2 cellular contexts compared by ENCODE assay signal in the genomic region with DNA sequence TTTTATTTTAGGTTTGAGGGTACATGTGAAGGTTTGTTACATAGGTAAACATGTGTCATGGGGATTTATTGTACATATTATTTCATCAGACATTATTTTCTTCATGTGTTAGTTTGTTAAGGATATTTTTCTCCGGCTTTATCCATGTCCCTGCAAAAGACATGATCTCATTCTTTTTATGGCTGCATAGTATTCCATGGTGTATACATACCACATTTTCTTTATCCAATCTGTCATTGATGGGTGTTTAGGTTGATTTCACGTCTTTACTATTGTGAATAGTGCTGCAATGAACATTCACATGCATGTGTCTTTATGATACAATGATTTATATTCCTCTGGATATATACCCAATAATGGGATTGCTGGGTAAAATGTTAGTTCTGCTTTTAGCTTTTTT.
ATAC-seq and TF ChIP-seq lines count a peak whose summit lies in the region.
"Not testable (repeated sequence)": the region's sequence is repeated elsewhere in the genome, so short reads cannot be mapped to it uniquely, and the experiment has no call there.

No MANE protein-coding gene starts in this region.

- H3K4me1 ChIP-seq in HEK293 (ENCODE audit: control insufficient read depth, insufficient read depth, low read length), result not testable (repeated sequence)

- not testable (repeated sequence) for H3K27ac ChIP-seq in HEK293 (ENCODE audit: extremely low read depth, low read depth, low read length)

- CTCF ChIA-PET in HEK293 (lab: Yijun Ruan, JAX), result not testable (repeated sequence)

- not testable (repeated sequence) for H3K4me3 ChIP-seq in HEK293 (ENCODE audit: low read depth, low read length)

- H3K9me3 ChIP-seq in HEK293 (ENCODE audit: control insufficient read depth, insufficient read depth, low read depth, low read length), result not testable (repeated sequence)

- POLR2A ChIA-PET in HEK293 (lab: Yijun Ruan, JAX), result not testable (repeated sequence)

- not testable (repeated sequence) for ATAC-seq in SK-N-SH treated with all-trans-retinoic acid at 6 μM for 48 hours

- not testable (repeated sequence) for TF ChIP-seq CTCF in HEK293 (tag by site-specific recombination; IDR thresholded peaks at IDR 0.05)

- H3K36me3 ChIP-seq in HEK293 (ENCODE audit: control insufficient read depth in 2 of 2, insufficient read depth in 1 of 2, low read length in 2 of 2), result not testable (repeated sequence)

TF ChIP-seq in HEK293, 187 proteins besides CTCF, POLR2A, EP300 and RAD21:
- TF ChIP-seq ZNF146 (tag by site-specific recombination; IDR thresholded peaks at IDR 0.05), result peak; percentile 50; the same call in 1 of the 2 replicates

TF ChIP-seq in SK-N-SH treated with all-trans-retinoic acid at 6 μM for 48 hours, 23 proteins besides CTCF, POLR2A, EP300 and RAD21:
- TF ChIP-seq ZNF8 (CRISPR knock-in tag; IDR thresholded peaks at IDR 0.05), result peak; percentile 83
TF ChIP-seq in SK-N-SH treated with all-trans-retinoic acid at 6 μM for 48 hours: peak in this region for 1; not testable (repeated sequence) for 22.
